Comparison of ENCODE assay signal across 8 cellular contexts in genomic region chr1:2229921-2230700, GRCh38. TPM values are rescaled to one million over a fixed set of nuclear protein-coding genes. Genes with fewer than 3 reads are reported as not detected.
DNase-seq lines count a peak whose midpoint lies in the region; ATAC-seq lines count a peak whose summit lies in the region.

No MANE protein-coding gene starts in this region.

- peaks cover 25% of the 10 kb centered on the region for H3K4me1 ChIP-seq in rectal smooth muscle tissue (ENCODE audit: control insufficient read depth, insufficient read depth, low read length)

- peaks cover 23% of the 10 kb centered on the region for H3K36me3 Mint-ChIP-seq in activated CD4-positive, alpha-beta T cell treated with anti-CD3 and anti-CD28 coated beads, Interleukin-2, amount 10 ng/mL, durations not matched to agents 24 days and 14 days (ENCODE audit: low read depth)
- peaks cover 32% of the 10 kb centered on the region for H3K36me3 Mint-ChIP-seq in activated T-helper 2 cell treated with anti-CD3 and anti-CD28 coated beads, Interferon-gamma antibody, Interleukin-2, Interleukin-4, amounts not matched to agents 10 μg/mL and 5 μg/mL and 100 μg/mL, durations not matched to agents 14 hours and 24 hours and 36 hours (ENCODE audit: low read depth)

- H3K36me3 ChIP-seq in rectal smooth muscle tissue (ENCODE audit: control insufficient read depth, insufficient read depth, low read length): no peaks in the 10 kb centered on the region

- H3K9me3 Mint-ChIP-seq in activated CD4-positive, alpha-beta T cell treated with anti-CD3 and anti-CD28 coated beads, Interleukin-2, amount 10 ng/mL, durations not matched to agents 24 days and 14 days: no peaks in the 10 kb centered on the region
- H3K9me3 Mint-ChIP-seq in activated T-helper 2 cell treated with anti-CD3 and anti-CD28 coated beads, Interferon-gamma antibody, Interleukin-2, Interleukin-4, amounts not matched to agents 10 μg/mL and 5 μg/mL and 100 μg/mL, durations not matched to agents 14 hours and 24 hours and 36 hours: no peaks in the 10 kb centered on the region

- H3K27me3 ChIP-seq in rectal smooth muscle tissue (ENCODE audit: control insufficient read depth, insufficient read depth, low read length): no peaks in the 10 kb centered on the region

- peaks cover 40% of the 10 kb centered on the region for H3K4me1 Mint-ChIP-seq in activated CD4-positive, alpha-beta T cell treated with anti-CD3 and anti-CD28 coated beads, Interleukin-2, amount 10 ng/mL, durations not matched to agents 24 days and 14 days
- peaks cover 33% of the 10 kb centered on the region for H3K4me1 Mint-ChIP-seq in activated T-helper 2 cell treated with anti-CD3 and anti-CD28 coated beads, Interferon-gamma antibody, Interleukin-2, Interleukin-4, amounts not matched to agents 10 μg/mL and 5 μg/mL and 100 μg/mL, durations not matched to agents 14 hours and 24 hours and 36 hours (ENCODE audit: low read depth)

- H3K27ac ChIP-seq in rectal smooth muscle tissue (ENCODE audit: low read depth, low read length): peak overlapping the region; percentile 68

- intact Hi-C loops in activated CD4-positive, alpha-beta T cell treated with anti-CD3 and anti-CD28 coated beads, Interleukin-2, amount 10 ng/mL, durations not matched to agents 24 days and 14 days (cut with micrococcal nuclease): loop anchor here (1.0 to 2.0 kb wide), 3 partner anchors 35 to 70 kb away; partner anchors contain the start of gene FAAP20
- intact Hi-C loops in activated T-helper 2 cell treated with anti-CD3 and anti-CD28 coated beads, Interferon-gamma antibody, Interleukin-2, Interleukin-4, amounts not matched to agents 10 μg/mL and 5 μg/mL and 100 μg/mL, durations not matched to agents 14 hours and 24 hours and 36 hours (cut with micrococcal nuclease): no loop called here
- intact Hi-C loops in left cardiac atrium (cut with DNase I): loop anchor here (5.0 to 10.0 kb wide), 2 partner anchors 72 to 75 kb away; no protein-coding TSS in a partner anchor

- peak overlapping the region; percentile 91 for H3K27ac Mint-ChIP-seq in activated CD4-positive, alpha-beta T cell treated with anti-CD3 and anti-CD28 coated beads, Interleukin-2, amount 10 ng/mL, durations not matched to agents 24 days and 14 days
- H3K27ac Mint-ChIP-seq in activated T-helper 2 cell treated with anti-CD3 and anti-CD28 coated beads, Interferon-gamma antibody, Interleukin-2, Interleukin-4, amounts not matched to agents 10 μg/mL and 5 μg/mL and 100 μg/mL, durations not matched to agents 14 hours and 24 hours and 36 hours: peak overlapping the region; percentile 84

- H3K9ac ChIP-seq in rectal smooth muscle tissue (ENCODE audit: low read length): peak overlapping the region; percentile 68

- H3K4me3 ChIP-seq in rectal smooth muscle tissue (ENCODE audit: low read length): peak overlapping the region; percentile 95

- ATAC-seq in left cardiac atrium: peak in 1 of 2 donors; percentile 0
- no peak for ATAC-seq in GM18520 (IDR thresholded peaks at IDR 0.05; ENCODE audit: unreplicated experiment)

- H3K27me3 Mint-ChIP-seq in activated CD4-positive, alpha-beta T cell treated with anti-CD3 and anti-CD28 coated beads, Interleukin-2, amount 10 ng/mL, durations not matched to agents 24 days and 14 days: peaks cover 3% of the 10 kb centered on the region
- H3K27me3 Mint-ChIP-seq in activated T-helper 2 cell treated with anti-CD3 and anti-CD28 coated beads, Interferon-gamma antibody, Interleukin-2, Interleukin-4, amounts not matched to agents 10 μg/mL and 5 μg/mL and 100 μg/mL, durations not matched to agents 14 hours and 24 hours and 36 hours (ENCODE audit: low read depth): peaks cover 2% of the 10 kb centered on the region

- peak; percentile 79 for DNase-seq in activated CD4-positive, alpha-beta T cell treated with anti-CD3 and anti-CD28 coated beads, Interleukin-2, amount 10 ng/mL, durations not matched to agents 24 days and 14 days
- DNase-seq in activated CD4-positive, alpha-beta T cell treated with anti-CD3 and anti-CD28 coated beads, Interleukin-2, amount 50 U/mL, for 4 hours: no peak
- no peak for DNase-seq in activated T-helper 2 cell treated with anti-CD3 and anti-CD28 coated beads, Interferon-gamma antibody, Interleukin-2, Interleukin-4, amounts not matched to agents 10 μg/mL and 5 μg/mL and 100 μg/mL, durations not matched to agents 14 hours and 24 hours and 36 hours (ENCODE audit: low spot score)
- DNase-seq in left cardiac atrium (peak; percentile 74), NCI-H1694 treated with DMSO at 0.1 percent for 48 hours (lab: John Stamatoyannopoulos, UW) (no peak), germinal center (ENCODE audit: low spot score) (no peak)

- H3K4me3 Mint-ChIP-seq in activated CD4-positive, alpha-beta T cell treated with anti-CD3 and anti-CD28 coated beads, Interleukin-2, amount 10 ng/mL, durations not matched to agents 24 days and 14 days: peak overlapping the region; percentile 93
- peak overlapping the region; percentile 92 for H3K4me3 Mint-ChIP-seq in activated T-helper 2 cell treated with anti-CD3 and anti-CD28 coated beads, Interferon-gamma antibody, Interleukin-2, Interleukin-4, amounts not matched to agents 10 μg/mL and 5 μg/mL and 100 μg/mL, durations not matched to agents 14 hours and 24 hours and 36 hours (ENCODE audit: low read depth)

RNA-seq across cellular contexts. Expression of gene SKI, which starts 2.0 kb away (rescaled TPM):
- total RNA-seq in activated CD4-positive, alpha-beta T cell treated with anti-CD3 and anti-CD28 coated beads, Interleukin-2, amount 10 ng/mL, durations not matched to agents 24 days and 14 days: 40.7 and 41.1 TPM in 2 replicates
- 37.0 and 41.1 TPM in 2 replicates for total RNA-seq in activated T-helper 2 cell treated with anti-CD3 and anti-CD28 coated beads, Interferon-gamma antibody, Interleukin-2, Interleukin-4, amounts not matched to agents 10 μg/mL and 5 μg/mL and 100 μg/mL, durations not matched to agents 14 hours and 24 hours and 36 hours
- total RNA-seq in left cardiac atrium: 10 to 100 TPM; 47.1 to 66.9 TPM

RNA-seq across cellular contexts. Expression of gene FAAP20, which starts 35.5 kb away (rescaled TPM):
- total RNA-seq in activated CD4-positive, alpha-beta T cell treated with anti-CD3 and anti-CD28 coated beads, Interleukin-2, amount 10 ng/mL, durations not matched to agents 24 days and 14 days: 55.8 and 60.3 TPM in 2 replicates
- 61.5 and 63.8 TPM in 2 replicates for total RNA-seq in activated T-helper 2 cell treated with anti-CD3 and anti-CD28 coated beads, Interferon-gamma antibody, Interleukin-2, Interleukin-4, amounts not matched to agents 10 μg/mL and 5 μg/mL and 100 μg/mL, durations not matched to agents 14 hours and 24 hours and 36 hours
- 10 to 100 TPM; 35.4 to 41.4 TPM for total RNA-seq in left cardiac atrium

Comparison
In these comparisons a context has a peak if more than half of its experiments do, and no peak if none do; other contexts are left out.
1. DNase-seq: peak in activated CD4-positive, alpha-beta T cell treated with anti-CD3 and anti-CD28 coated beads, Interleukin-2, amount 10 ng/mL, durations not matched to agents 24 days and 14 days (single experiment) and left cardiac atrium (single experiment); none in activated CD4-positive, alpha-beta T cell treated with anti-CD3 and anti-CD28 coated beads, Interleukin-2, amount 50 U/mL, for 4 hours (0 of 2), activated T-helper 2 cell treated with anti-CD3 and anti-CD28 coated beads, Interferon-gamma antibody, Interleukin-2, Interleukin-4, amounts not matched to agents 10 μg/mL and 5 μg/mL and 100 μg/mL, durations not matched to agents 14 hours and 24 hours and 36 hours (single experiment), NCI-H1694 treated with DMSO at 0.1 percent for 48 hours (single experiment) and germinal center (single experiment).